Comparison of ENCODE assay signal across 8 cellular contexts in the genomic region with DNA sequence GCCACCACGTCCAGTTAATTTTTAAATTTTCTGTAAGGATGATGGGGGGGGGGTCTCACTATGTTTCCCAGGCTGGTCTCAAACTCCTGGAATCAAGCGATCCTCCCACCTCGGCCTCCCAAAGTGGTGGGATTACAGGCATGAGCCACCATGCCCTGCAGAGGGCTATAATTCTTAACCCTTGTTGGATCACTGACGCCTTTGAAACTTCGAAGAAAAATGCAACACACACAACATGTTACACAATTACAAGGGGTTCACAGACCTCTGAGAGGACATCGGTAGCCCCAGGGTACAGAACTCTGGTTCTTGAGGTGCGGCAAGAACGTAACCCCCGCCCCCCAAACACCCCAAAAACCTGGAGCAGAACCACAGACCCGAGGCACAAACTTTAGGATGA. TPM values are rescaled to one million over a fixed set of nuclear protein-coding genes. Genes with fewer than 3 reads are reported as not detected.
DNase-seq lines count a peak whose midpoint lies in the region; ATAC-seq, FAIRE-seq and TF ChIP-seq lines count a peak whose summit lies in the region.

No MANE protein-coding gene starts in this region.

- BruUV-seq in HepG2 (replicated peaks; lab: Mats Ljungman, UMichigan): no TSS peak

- no peak for TF ChIP-seq RAD21 in HepG2 (CRISPR knock-in tag; IDR thresholded peaks at IDR 0.05)

- peak overlapping the region; percentile 57 for H3K4me3 Mint-ChIP-seq in activated CD8-positive, alpha-beta memory T cell treated with anti-CD3 and anti-CD28 coated beads, Interleukin-2, amount 10 ng/mL, durations not matched to agents 7 days and 5 days

- no peak for DNase-seq in activated CD8-positive, alpha-beta memory T cell treated with anti-CD3 and anti-CD28 coated beads, Interleukin-2, amount 10 ng/mL, durations not matched to agents 7 days and 5 days
- no peak for DNase-seq in activated CD8-positive, alpha-beta memory T cell treated with anti-CD3 and anti-CD28 coated beads for 24 hours
- DNase-seq in astrocyte of the cerebellum (ENCODE audit: low read depth) (no peak), HepG2 (ENCODE audit: low spot score) (no peak), thoracic aorta (ENCODE audit: low spot score) (no peak), NCI-H2196 treated with DMSO at 0.1 percent for 48 hours (lab: John Stamatoyannopoulos, UW; ENCODE audit: unreplicated experiment) (no peak), germinal center (ENCODE audit: low spot score) (no peak)

- 3% methylated on average over 3 of the region's 10 CpGs for whole genome bisulfite sequencing in HepG2 (ENCODE audit: low lambda C conversion rate)

- no peak for TF ChIP-seq POLR2A in HepG2 (IDR thresholded peaks at IDR 0.05; ENCODE audit: insufficient read depth in 1 of 2, low read depth in 2 of 2, low read length in 2 of 2)

- H4K20me1 ChIP-seq in HepG2 (ENCODE audit: insufficient read depth, low read length): no peaks in the 10 kb centered on the region

- peak overlapping the region; percentile 70; the same call in 1 of the 2 replicates for H3K9ac ChIP-seq in HepG2 (ENCODE audit: insufficient read depth, low read depth, low read length)

- ATAC-seq in activated CD8-positive, alpha-beta memory T cell treated with anti-CD3 and anti-CD28 coated beads, Interleukin-2, amount 10 ng/mL, durations not matched to agents 7 days and 5 days: no peak
- peak; percentile 14; the same call in 2 of the 3 replicates for ATAC-seq in HepG2
- ATAC-seq in thoracic aorta (ENCODE audit: insufficient number of reproducible peaks, low FRiP score, low read depth): peak; percentile 6
- ATAC-seq in HG02870 (IDR thresholded peaks at IDR 0.05; ENCODE audit: unreplicated experiment): no peak

- H3K36me3 ChIP-seq in HepG2 (replicated peaks in 1 of 2; ENCODE audit: control insufficient read depth in 1 of 2, insufficient read depth in 2 of 2, low read length in 2 of 2): no peaks in the 10 kb centered on the region
- H3K36me3 ChIP-seq in thoracic aorta: no peaks in the 10 kb centered on the region

- no peaks in the 10 kb centered on the region for H3K79me2 ChIP-seq in HepG2 (ENCODE audit: insufficient read depth, low read length)

- H3K4me1 ChIP-seq in HepG2 (ENCODE audit: insufficient read depth, low read length) (peaks cover 54% of the 10 kb centered on the region), thoracic aorta (ENCODE audit: control insufficient read depth in 1 of 2, low read depth in 2 of 2) (peaks cover 2 to 32% of the 10 kb centered on the region in 2 donors)

- in situ Hi-C loops in astrocyte of the cerebellum (cut with HindIII; ENCODE audit: low sequenced_read_pairs): no loop called here
- in situ Hi-C loops in HepG2 (cut with HindIII; ENCODE audit: extremely low pct_ligation_motif_present, low pct_unique_long_range_greater_than_20kb): no loop called here

- peak overlapping the region; percentile 98 for H3K4me2 ChIP-seq in HepG2 (ENCODE audit: low read depth, low read length)

- H3K27me3 ChIP-seq in HepG2 (ENCODE audit: control insufficient read depth in 1 of 2, insufficient read depth in 2 of 2, low read length in 2 of 2): peaks cover 0 to 8% of the 10 kb centered on the region in 2 experiments; a peak in 2 of 5 replicates
- H3K27me3 ChIP-seq in thoracic aorta (replicated peaks; ENCODE audit: insufficient read depth): no peaks in the 10 kb centered on the region

- no peak overlapping the region for H2AFZ ChIP-seq in HepG2 (ENCODE audit: low read length)

- CTCF ChIA-PET in activated CD8-positive, alpha-beta memory T cell treated with anti-CD3 and anti-CD28 coated beads, Interleukin-2, amount 10 ng/mL, durations not matched to agents 7 days and 5 days (lab: Charles Lee): interaction anchor here (1.0 to 15.9 kb wide), 4 partner anchors 7 to 136 kb away, joined by 3 to 515 read pairs (median 55); no protein-coding TSS in a partner anchor
- CTCF ChIA-PET in HepG2 (lab: Yijun Ruan, JAX; ENCODE audit: low intra/inter-chr PET ratio, low total read pairs): interaction anchor here (3.1 kb wide), 1 partner anchor 78 kb away, joined by 17 read pairs; no protein-coding TSS in a partner anchor

- H3K4me3 ChIP-seq in astrocyte of the cerebellum (ENCODE audit: low read depth, low read length) (peak overlapping the region; percentile 41), HepG2 (replicated peaks in 1 of 3; ENCODE audit: insufficient read depth in 1 of 3, low read depth in 2 of 3, low read length in 3 of 3) (peak overlapping the region; percentile 64 to 84 (median 75)), thoracic aorta (peak overlapping the region; percentile 72)

- no peak overlapping the region for H3K27ac Mint-ChIP-seq in activated CD8-positive, alpha-beta memory T cell treated with anti-CD3 and anti-CD28 coated beads, Interleukin-2, amount 10 ng/mL, durations not matched to agents 7 days and 5 days

- intact Hi-C loops in HepG2 (cut with micrococcal nuclease; ENCODE audit: unreplicated experiment): no loop called here

- POLR2A ChIA-PET in HepG2 (lab: Yijun Ruan, JAX): no interaction called here

- H3K9me3 Mint-ChIP-seq in activated CD8-positive, alpha-beta memory T cell treated with anti-CD3 and anti-CD28 coated beads, Interleukin-2, amount 10 ng/mL, durations not matched to agents 7 days and 5 days (ENCODE audit: low read depth): no peaks in the 10 kb centered on the region

- peaks cover 43% of the 10 kb centered on the region for H3K27me3 Mint-ChIP-seq in activated CD8-positive, alpha-beta memory T cell treated with anti-CD3 and anti-CD28 coated beads, Interleukin-2, amount 10 ng/mL, durations not matched to agents 7 days and 5 days

- H3K4me1 Mint-ChIP-seq in activated CD8-positive, alpha-beta memory T cell treated with anti-CD3 and anti-CD28 coated beads, Interleukin-2, amount 10 ng/mL, durations not matched to agents 7 days and 5 days: peaks cover 16% of the 10 kb centered on the region

- H3K36me3 Mint-ChIP-seq in activated CD8-positive, alpha-beta memory T cell treated with anti-CD3 and anti-CD28 coated beads, Interleukin-2, amount 10 ng/mL, durations not matched to agents 7 days and 5 days: peaks cover 2% of the 10 kb centered on the region

- no peak overlapping the region for H3K27ac ChIP-seq in HepG2 (ENCODE audit: extremely low read length, insufficient read depth, low read length)
- peak overlapping the region; percentile 81 to 90 for H3K27ac ChIP-seq in thoracic aorta

- H3K9me3 ChIP-seq in HepG2 (ENCODE audit: low read length): no peaks in the 10 kb centered on the region
- H3K9me3 ChIP-seq in thoracic aorta: no peaks in the 10 kb centered on the region

- FAIRE-seq in HepG2 (lab: Jason Lieb, UNC): no peak

- TF ChIP-seq EP300 in HepG2 (IDR thresholded peaks at IDR 0.05; ENCODE audit: low read depth in 2 of 2, low read length in 2 of 2) (no peak), HepG2 (CRISPR knock-in tag; IDR thresholded peaks at IDR 0.05; ENCODE audit: borderline replicate concordance) (no peak)

- no peak for TF ChIP-seq CTCF in astrocyte of the cerebellum (IDR thresholded peaks at IDR 0.05; ENCODE audit: low read depth, low read length, missing control alignments)
- TF ChIP-seq CTCF in HepG2 (CRISPR knock-in tag; IDR thresholded peaks at IDR 0.05): no peak
- no peak for TF ChIP-seq CTCF in thoracic aorta (IDR thresholded peaks at IDR 0.05)

RNA-seq across cellular contexts. Expression of gene LUZP1, which starts 8.4 kb away (rescaled TPM):
- 10 to 100 TPM; 19.5 to 20.4 TPM for total RNA-seq in activated CD8-positive, alpha-beta memory T cell treated with anti-CD3 and anti-CD28 coated beads, Interleukin-2, amount 10 ng/mL, durations not matched to agents 7 days and 5 days
- 12.7 and 21.5 TPM in 2 replicates for total RNA-seq in HepG2 (2016; rRNA removed; fragmentation: Illumina TruSeq; extraction: Trizol)
- 0.88 and 0.91 TPM in 2 replicates for total RNA-seq in HepG2 (2016; cell fraction: cytosol; rRNA removed; fragmentation: Illumina TruSeq; extraction: Trizol; ENCODE audit: low read depth)
- 12.1 and 20.0 TPM in 2 replicates for total RNA-seq in HepG2 (2016; cell fraction: insoluble cytoplasmic fraction; rRNA removed; fragmentation: Illumina TruSeq; extraction: Trizol)
- total RNA-seq in HepG2 (2016; cell fraction: membrane; rRNA removed; fragmentation: Illumina TruSeq; extraction: Trizol): 3.4 and 4.5 TPM in 2 replicates
- total RNA-seq in HepG2 (2016; cell fraction: nucleus; rRNA removed; fragmentation: Illumina TruSeq; extraction: Trizol): 14.6 and 16.0 TPM in 2 replicates
- 6.9 and 7.2 TPM in 2 replicates for polyA plus RNA-seq in HepG2 (2011; rRNA removed)
- polyA plus RNA-seq in HepG2 (2011; cell fraction: cytosol; rRNA removed): 4.6 and 5.4 TPM in 2 replicates
- polyA plus RNA-seq in HepG2 (2011; cell fraction: nucleus; rRNA removed): 10.9 and 11.8 TPM in 2 replicates
- polyA plus RNA-seq in HepG2 (2012): 8.0 and 9.5 TPM in 2 replicates
- polyA plus RNA-seq in HepG2 (2016; cell fraction: cytosol; fragmentation: Illumina TruSeq; extraction: Trizol; ENCODE audit: low read depth): 0.23 and 0.26 TPM in 2 replicates
- 8.6 and 8.9 TPM in 2 replicates for polyA plus RNA-seq in HepG2 (2016; cell fraction: insoluble cytoplasmic fraction; fragmentation: Illumina TruSeq; extraction: Trizol; ENCODE audit: low read depth)
- 0.73 and 0.81 TPM in 2 replicates for polyA plus RNA-seq in HepG2 (2016; cell fraction: membrane; fragmentation: Illumina TruSeq; extraction: Trizol; ENCODE audit: low read depth)
- polyA plus RNA-seq in HepG2 (2016; cell fraction: nucleus; fragmentation: Illumina TruSeq; extraction: Trizol; ENCODE audit: insufficient read depth, low read depth): 11.6 and 14.4 TPM in 2 replicates
- polyA minus RNA-seq in HepG2 (2011; rRNA and poly(A)+ RNA removed; ENCODE audit: low replicate concordance): 19.5 and 28.3 TPM in 2 replicates
- 10.6 and 12.2 TPM in 2 replicates for polyA minus RNA-seq in HepG2 (2011; cell fraction: cytosol; rRNA and poly(A)+ RNA removed)
- polyA minus RNA-seq in HepG2 (2011; cell fraction: nucleus; rRNA and poly(A)+ RNA removed): 25.2 and 28.5 TPM in 2 replicates
- total RNA-seq in thoracic aorta: 10 to 100 TPM; 17.9 to 38.4 TPM

RNA-seq across cellular contexts. Expression of gene HTR1D, which starts 40.3 kb away (rescaled TPM):
- not detected for total RNA-seq in activated CD8-positive, alpha-beta memory T cell treated with anti-CD3 and anti-CD28 coated beads, Interleukin-2, amount 10 ng/mL, durations not matched to agents 7 days and 5 days
- total RNA-seq in HepG2 (2016; rRNA removed; fragmentation: Illumina TruSeq; extraction: Trizol) (0.04 and 0.25 TPM in 2 replicates), thoracic aorta (not detected)
- not detected in 2 replicates for total RNA-seq in HepG2 (2016; cell fraction: cytosol; rRNA removed; fragmentation: Illumina TruSeq; extraction: Trizol; ENCODE audit: low read depth)
- 0.12 and 0.13 TPM in 2 replicates for total RNA-seq in HepG2 (2016; cell fraction: insoluble cytoplasmic fraction; rRNA removed; fragmentation: Illumina TruSeq; extraction: Trizol)
- 0.12 and 0.21 TPM in 2 replicates for total RNA-seq in HepG2 (2016; cell fraction: membrane; rRNA removed; fragmentation: Illumina TruSeq; extraction: Trizol)
- total RNA-seq in HepG2 (2016; cell fraction: nucleus; rRNA removed; fragmentation: Illumina TruSeq; extraction: Trizol): not detected in 2 replicates
- polyA plus RNA-seq in HepG2 (2011; rRNA removed): 0.07 and 0.29 TPM in 2 replicates
- 0.05 and 0.15 TPM in 2 replicates for polyA plus RNA-seq in HepG2 (2011; cell fraction: cytosol; rRNA removed)
- polyA plus RNA-seq in HepG2 (2011; cell fraction: nucleus; rRNA removed): 0.08 and 0.10 TPM in 2 replicates
- polyA plus RNA-seq in HepG2 (2012): 0.23 and 0.67 TPM in 2 replicates
- 0.07 TPM in 1 of 2 replicates, not detected in the other for polyA plus RNA-seq in HepG2 (2016; cell fraction: cytosol; fragmentation: Illumina TruSeq; extraction: Trizol; ENCODE audit: low read depth)
- polyA plus RNA-seq in HepG2 (2016; cell fraction: insoluble cytoplasmic fraction; fragmentation: Illumina TruSeq; extraction: Trizol; ENCODE audit: low read depth): 0.22 and 0.25 TPM in 2 replicates
- polyA plus RNA-seq in HepG2 (2016; cell fraction: membrane; fragmentation: Illumina TruSeq; extraction: Trizol; ENCODE audit: low read depth): 0.18 and 0.20 TPM in 2 replicates
- polyA plus RNA-seq in HepG2 (2016; cell fraction: nucleus; fragmentation: Illumina TruSeq; extraction: Trizol; ENCODE audit: insufficient read depth, low read depth): 0.31 TPM in 2 replicates
- 0.16 and 17.0 TPM in 2 replicates for polyA minus RNA-seq in HepG2 (2011; rRNA and poly(A)+ RNA removed; ENCODE audit: low replicate concordance)
- polyA minus RNA-seq in HepG2 (2011; cell fraction: cytosol; rRNA and poly(A)+ RNA removed): not detected in 2 replicates
- 0.37 TPM in 1 of 2 replicates, not detected in the other for polyA minus RNA-seq in HepG2 (2011; cell fraction: nucleus; rRNA and poly(A)+ RNA removed)

Comparison
In these comparisons a context has a peak if more than half of its experiments do, and no peak if none do; other contexts are left out.
1. ATAC-seq: peak in HepG2 (single experiment) and thoracic aorta (single experiment); none in activated CD8-positive, alpha-beta memory T cell treated with anti-CD3 and anti-CD28 coated beads, Interleukin-2, amount 10 ng/mL, durations not matched to agents 7 days and 5 days (single experiment) and HG02870 (single experiment).
2. Peak in every context shown above with its lines, with median percentiles within 50 percentile points of each other: H3K4me3 ChIP-seq.